8 cellular contexts compared by ENCODE assay signal in the genomic region with DNA sequence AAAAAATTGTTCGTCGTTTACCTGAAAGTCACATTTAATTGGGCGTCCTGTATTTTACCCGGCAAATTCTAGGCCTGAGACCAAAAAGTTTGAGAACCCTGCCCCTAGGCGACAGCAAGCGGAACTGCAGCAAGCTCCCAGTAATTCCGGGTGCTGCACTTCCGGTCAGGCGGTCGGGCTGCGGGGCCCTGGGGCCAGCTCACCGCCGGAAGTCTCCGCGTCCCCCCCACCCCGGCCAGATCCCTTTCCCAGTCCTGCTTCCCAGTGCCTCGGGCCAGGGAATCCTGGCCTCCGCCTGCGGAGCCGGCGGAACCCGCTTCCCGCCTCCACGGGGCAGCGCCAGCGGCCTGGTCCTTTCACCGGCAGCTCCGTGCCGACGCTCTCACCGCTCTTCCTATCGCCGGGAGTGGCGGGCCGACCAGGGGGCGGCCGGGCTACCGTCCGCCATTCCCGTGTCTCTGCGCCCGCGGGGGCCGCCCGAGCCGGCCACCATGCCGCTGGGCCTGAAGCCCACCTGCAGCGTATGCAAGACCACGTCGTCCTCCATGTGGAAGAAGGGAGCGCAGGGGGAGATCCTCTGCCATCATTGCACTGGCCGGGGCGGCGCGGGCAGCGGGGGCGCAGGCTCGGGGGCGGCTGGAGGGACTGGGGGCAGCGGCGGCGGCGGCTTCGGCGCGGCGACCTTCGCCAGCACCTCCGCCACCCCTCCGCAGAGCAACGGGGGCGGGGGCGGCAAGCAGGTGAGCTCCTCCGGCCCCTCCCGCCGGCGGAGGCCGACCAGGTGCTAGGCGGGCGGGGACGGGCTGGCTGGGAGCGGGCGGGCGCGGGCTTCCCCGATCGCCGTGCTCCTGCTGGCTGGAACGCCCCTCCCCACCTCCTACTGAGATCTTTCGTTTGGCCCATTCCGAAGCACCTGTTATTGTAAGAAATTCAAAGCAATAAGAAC. TPM values are rescaled to one million over a fixed set of nuclear protein-coding genes. Genes with fewer than 3 reads are reported as not detected.
DNase-seq lines count a peak whose midpoint lies in the region; ATAC-seq lines count a peak whose summit lies in the region.

A gene with protein sequence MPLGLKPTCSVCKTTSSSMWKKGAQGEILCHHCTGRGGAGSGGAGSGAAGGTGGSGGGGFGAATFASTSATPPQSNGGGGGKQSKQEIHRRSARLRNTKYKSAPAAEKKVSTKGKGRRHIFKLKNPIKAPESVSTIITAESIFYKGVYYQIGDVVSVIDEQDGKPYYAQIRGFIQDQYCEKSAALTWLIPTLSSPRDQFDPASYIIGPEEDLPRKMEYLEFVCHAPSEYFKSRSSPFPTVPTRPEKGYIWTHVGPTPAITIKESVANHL (plus strand): TSS at position 244 of the 946 bp plus-strand sequence. CDS start 248 bp downstream, at position 492.

- DNase-seq in CD1c-positive myeloid dendritic cell (ENCODE audit: extremely low spot score) (peak; percentile 94), NCI-H526 treated with DMSO at 0.1 percent for 48 hours (lab: John Stamatoyannopoulos, UW) (peak; percentile 92), dedifferentiated amniotic fluid mesenchymal stem cell (ENCODE audit: extremely low spot score) (peak; percentile 91), left lobe of liver (ENCODE audit: low spot score) (peak; percentile 95)
- DNase-seq in activated CD4-positive, alpha-beta T cell treated with anti-CD3 and anti-CD28 coated beads, Interleukin-2, amount 50 U/mL, for 1 hour, result peak; percentile 71
- DNase-seq in stimulated activated CD4-positive, alpha-beta T cell treated with anti-CD3 and anti-CD28 coated beads, Interleukin-2, amount 100 ng/mL, for 4 hours (ENCODE audit: low read depth), result peak; percentile 68

- ATAC-seq in GM19328 (IDR thresholded peaks at IDR 0.05; ENCODE audit: unreplicated experiment) (peak; percentile 86), HG03520 (IDR thresholded peaks at IDR 0.05; ENCODE audit: unreplicated experiment) (peak; percentile 89), left lobe of liver (peak; percentile 97)

RNA-seq across cellular contexts. Expression of the gene that starts here (rescaled TPM):
- 12.5 TPM for total RNA-seq in left lobe of liver

Comparison
In these comparisons a context has a peak if more than half of its experiments do, and no peak if none do; other contexts are left out.
1. Peak in every context shown above with its lines: DNase-seq and ATAC-seq.